ENCODE assay signal across 16 cellular contexts in genomic region chr22:17739196-17739975, GRCh38. TPM values are rescaled to one million over a fixed set of nuclear protein-coding genes. Genes with fewer than 3 reads are reported as not detected.
DNase-seq lines count a peak whose midpoint lies in the region; ATAC-seq, FAIRE-seq and TF ChIP-seq lines count a peak whose summit lies in the region.
"Had no signal": no experiment of that assay in that cellular context is flagged by ENCODE, and none has a peak within 500 bp of the region (broad histone marks: within the 10 kb centered on the region; RNA-seq: fewer than 3 reads in every experiment).

No MANE protein-coding gene starts in this region.

- no peak for FAIRE-seq in K562 (lab: Jason Lieb, UNC)
- FAIRE-seq: A204.1, GM19239 had no signal

- peaks cover 62% of the 10 kb centered on the region; the same call in 2 of the 3 replicates for H3K36me3 ChIP-seq in K562 (ENCODE audit: control insufficient read depth, insufficient read depth, low read length)
- H3K36me3 ChIP-seq in thyroid gland, result no peaks in the 10 kb centered on the region

- no peak overlapping the region for H3K9ac ChIP-seq in K562 (ENCODE audit: insufficient read depth in 1 of 2, low read depth in 2 of 2, low read length in 2 of 2)

- peaks cover 8% of the 10 kb centered on the region for H3K9me1 ChIP-seq in K562 (ENCODE audit: control insufficient read depth, insufficient read depth, low read length)

- H3K27ac ChIP-seq in K562 (ENCODE audit: extremely low read depth, low read depth, low read length) (no peak overlapping the region), thyroid gland (no peak overlapping the region)
- H3K27ac ChIP-seq: HL-60 had no signal

- no peaks in the 10 kb centered on the region for H3K27me3 ChIP-seq in K562 (ENCODE audit: control insufficient read depth in 2 of 2, insufficient read depth in 2 of 2, low read length in 2 of 2)
- no peaks in the 10 kb centered on the region for H3K27me3 ChIP-seq in thyroid gland

- ATAC-seq in K562, result no peak
- no peak for ATAC-seq in HG03520 (IDR thresholded peaks at IDR 0.05; ENCODE audit: unreplicated experiment)

- TF ChIP-seq CTCF in CD14-positive monocyte (IDR thresholded peaks at IDR 0.05) (no peak), Calu3 (IDR thresholded peaks at IDR 0.05; ENCODE audit: unreplicated experiment) (no peak), K562 (IDR thresholded peaks at IDR 0.05 in 2 of 3, conservative IDR thresholded peaks at IDR 0.05 in 1 of 3; ENCODE audit: insufficient read depth in 2 of 3, low read depth in 1 of 3, low read length in 3 of 3) (no peak), thyroid gland (IDR thresholded peaks at IDR 0.05) (no peak)

- POLR2A ChIA-PET in K562 (lab: Yijun Ruan, JAX), result interaction anchor here (1.0 kb wide), 1 partner anchor 34 kb away, joined by 3 read pairs; no protein-coding TSS in a partner anchor

- H4K20me1 ChIP-seq in K562 (replicated peaks; ENCODE audit: control insufficient read depth, insufficient read depth, low read length), result peaks cover 8% of the 10 kb centered on the region; the same call in 1 of the 2 replicates

- no TSS peak for BruUV-seq in Calu3 (replicated peaks; lab: Mats Ljungman, UMichigan)
- BruUV-seq in K562 (replicated peaks; lab: Mats Ljungman, UMichigan), result no TSS peak

- H3K4me2 ChIP-seq in K562 (ENCODE audit: insufficient read depth, low read length), result no peak overlapping the region

- TF ChIP-seq RAD21 in K562 (CRISPR knock-in tag; conservative IDR thresholded peaks at IDR 0.05 in 1 of 2, IDR thresholded peaks at IDR 0.05 in 1 of 2), result no peak

- H3K27ac Mint-ChIP-seq in CD14-positive monocyte (peak overlapping the region in 4 of 7 donors; percentile 30 to 61 (median 48)), Calu3 (ENCODE audit: unreplicated experiment) (peak overlapping the region; percentile 15), immature natural killer cell (peak overlapping the region in 2 of 6 donors; percentile 37 to 53)
- H3K27ac Mint-ChIP-seq: B cell had no signal

- H3K4me3 ChIP-seq in K562 (no peak overlapping the region), thyroid gland (replicated peaks in 1 of 3) (no peak overlapping the region)
- H3K4me3 ChIP-seq: HAP-1 had no signal

- H3K4me1 Mint-ChIP-seq in CD14-positive monocyte, result peaks cover 8% of the 10 kb centered on the region
- no peaks in the 10 kb centered on the region for H3K4me1 Mint-ChIP-seq in Calu3 (ENCODE audit: low read depth, unreplicated experiment)
- peaks cover 10 to 13% of the 10 kb centered on the region in 2 donors for H3K4me1 Mint-ChIP-seq in immature natural killer cell

- H3K9me3 ChIP-seq in K562 (replicated peaks; ENCODE audit: control insufficient read depth, insufficient read depth, low read depth, low read length), result no peaks in the 10 kb centered on the region
- H3K9me3 ChIP-seq in thyroid gland, result no peaks in the 10 kb centered on the region
- H3K9me3 ChIP-seq: HAP-1 had no signal

- whole genome bisulfite sequencing in K562 (ENCODE audit: insufficient coverage, low coverage, missing lambda C conversion rate), result 93% methylated on average over 36 of the region's 36 CpGs
- 88 to 91% methylated on average over 20 to 28 of the region's 36 CpGs for WGBS in thyroid gland, 2 donors

- intact Hi-C loops in CD14-positive monocyte (cut with micrococcal nuclease), result no loop called here
- intact Hi-C loops in Calu3 (cut with micrococcal nuclease; ENCODE audit: unreplicated experiment), result no loop called here
- intact Hi-C loops in K562 (cut with micrococcal nuclease), result no loop called here
- intact Hi-C loops in posterior vena cava (cut with DNase I), result no loop called here
- intact Hi-C loops in thyroid gland (cut with DNase I), result no loop called here

- H3K79me2 ChIP-seq in K562 (ENCODE audit: control insufficient read depth, insufficient read depth, low read length), result no peaks in the 10 kb centered on the region

- TF ChIP-seq POLR2A in K562 (conservative IDR thresholded peaks at IDR 0.05), result no peak
- TF ChIP-seq POLR2A in thyroid gland (IDR thresholded peaks at IDR 0.05), result no peak

- no peaks in the 10 kb centered on the region for H3K27me3 Mint-ChIP-seq in CD14-positive monocyte (ENCODE audit: low read depth in 3 of 3)
- no peaks in the 10 kb centered on the region for H3K27me3 Mint-ChIP-seq in Calu3 (ENCODE audit: unreplicated experiment)
- peaks cover 0 to 3% (median 2%) of the 10 kb centered on the region in 3 donors for H3K27me3 Mint-ChIP-seq in immature natural killer cell (ENCODE audit: low read depth in 3 of 3)
- H3K27me3 Mint-ChIP-seq: B cell; CD4-positive, alpha-beta memory T cell had no signal

- H3K9me3 Mint-ChIP-seq in CD14-positive monocyte (no peaks in the 10 kb centered on the region), Calu3 (ENCODE audit: low read depth, unreplicated experiment) (no peaks in the 10 kb centered on the region), immature natural killer cell (no peaks in the 10 kb centered on the region)
- H3K9me3 Mint-ChIP-seq: CD4-positive, alpha-beta memory T cell had no signal

- no peak overlapping the region for H3K4me3 Mint-ChIP-seq in CD14-positive monocyte
- H3K4me3 Mint-ChIP-seq in Calu3 (ENCODE audit: low read depth, unreplicated experiment), result no peak overlapping the region
- H3K4me3 Mint-ChIP-seq in immature natural killer cell, result no peak overlapping the region
- H3K4me3 Mint-ChIP-seq: B cell; CD4-positive, alpha-beta memory T cell had no signal

- TF ChIP-seq EP300 in K562 (IDR thresholded peaks at IDR 0.05; ENCODE audit: low read length), result no peak

- CTCF ChIA-PET in Calu3 (lab: Charles Lee), result interaction anchor here (0.6 to 2.8 kb wide), 3 partner anchors 46 to 1303 kb away, joined by 3 to 9 read pairs (median 6); no protein-coding TSS in a partner anchor
- CTCF ChIA-PET in K562 (lab: Yijun Ruan, JAX; ENCODE audit: low intra/inter-chr PET ratio), result no interaction called here

- DNase-seq in CD14-positive monocyte (ENCODE audit: low spot score) (no peak), Calu3 (no peak), K562 (ENCODE audit: extremely low read depth in 1 of 4, low spot score in 3 of 4) (no peak), posterior vena cava (ENCODE audit: low spot score) (peak; percentile 79), thyroid gland (no peak), immature natural killer cell (no peak)
- DNase-seq: CD4-positive, alpha-beta memory T cell; DMS53; GF-D8; GOT3 had no signal

- no peak overlapping the region for H2AFZ ChIP-seq in K562 (ENCODE audit: low read depth, low read length)

- H3K4me1 ChIP-seq in K562 (replicated peaks in 1 of 2; ENCODE audit: control insufficient read depth in 2 of 2, insufficient read depth in 2 of 2, low read length in 2 of 2), result peaks cover 0 to 16% of the 10 kb centered on the region in 2 experiments; a peak in 2 of 5 replicates
- H3K4me1 ChIP-seq in thyroid gland, result no peaks in the 10 kb centered on the region
- H3K4me1 ChIP-seq: HAP-1 had no signal

- in situ Hi-C loops in K562 (cut with MboI), result loop anchor here (10.0 kb wide), 1 partner anchor 185 kb away; no protein-coding TSS in a partner anchor

- H3K36me3 Mint-ChIP-seq in CD14-positive monocyte (peaks cover 70 to 95% of the 10 kb centered on the region in 2 donors), Calu3 (ENCODE audit: insufficient read depth, unreplicated experiment) (peaks cover 35% of the 10 kb centered on the region), immature natural killer cell (peaks cover 0 to 10% (median 3%) of the 10 kb centered on the region in 3 donors)

TF ChIP-seq in K562, 482 proteins besides CTCF, POLR2A, EP300 and RAD21:
- TF ChIP-seq WHSC1 (IDR thresholded peaks at IDR 0.05; ENCODE audit: low read length), result no peak
- peak; percentile 37; the same call in 1 of the 2 replicates for TF ChIP-seq POLR2G (IDR thresholded peaks at IDR 0.05; ENCODE audit: low read depth, low read length)

RNA-seq across cellular contexts. Expression of gene BID, which starts 34.9 kb away (rescaled TPM):
- polyA plus RNA-seq in CD14-positive monocyte, result 100 to 1,000 TPM; 391 to 423 TPM
- total RNA-seq in Calu3 (2022), result 99.3 and 103 TPM in 2 replicates
- total RNA-seq in K562 (2011; cell fraction: chromatin; rRNA removed; ENCODE audit: low replicate concordance), result 18.0 and 26.5 TPM in 2 replicates
- 39.3 and 42.0 TPM in 2 replicates for total RNA-seq in K562 (2011; cell fraction: nucleolus; rRNA removed)
- 27.0 and 30.7 TPM in 2 replicates for total RNA-seq in K562 (2011; cell fraction: nucleoplasm; rRNA removed)
- total RNA-seq in K562 (2014; rRNA removed), result 165 and 212 TPM in 2 replicates
- total RNA-seq in K562 (2014; rRNA removed; fragmentation: Illumina TruSeq; extraction: Trizol), result 25.5 and 26.3 TPM in 2 replicates
- 60.4 and 63.7 TPM in 2 replicates for total RNA-seq in K562 (2015; rRNA removed; fragmentation: Illumina TruSeq; extraction: Trizol)
- total RNA-seq in K562 (2021), result 94.7 and 99.6 TPM in 2 replicates
- 119 and 164 TPM in 2 replicates for polyA plus RNA-seq in K562 (2011; rRNA removed)
- 249 and 453 TPM in 2 replicates for polyA plus RNA-seq in K562 (2011; cell fraction: cytosol; rRNA removed)
- 84.6 and 89.3 TPM in 2 replicates for polyA plus RNA-seq in K562 (2011; cell fraction: nucleus; rRNA removed)
- 60.9 and 80.1 TPM in 2 replicates for polyA plus RNA-seq in K562 (2012)
- polyA plus RNA-seq in K562 (2014; fragmentation: Illumina TruSeq; extraction: Trizol), result 35.2 and 84.7 TPM in 2 replicates
- polyA plus RNA-seq in K562 (2014; fragmentation: Nextera tagmentation; extraction: Ambion mirVana), result 1 to 10 TPM; 5.2 to 8.9 TPM
- polyA plus RNA-seq in K562 (2014; rRNA removed), result 208 and 209 TPM in 2 replicates
- 21.5 and 30.2 TPM in 2 replicates for polyA minus RNA-seq in K562 (2011; rRNA and poly(A)+ RNA removed)
- polyA minus RNA-seq in K562 (2011; cell fraction: cytosol; rRNA and poly(A)+ RNA removed), result 46.1 and 91.5 TPM in 2 replicates
- polyA minus RNA-seq in K562 (2011; cell fraction: nucleus; rRNA and poly(A)+ RNA removed), result 7.7 and 13.4 TPM in 2 replicates
- 10 to 100 TPM; 11.8 to 13.0 TPM for total RNA-seq in posterior vena cava
- 10 to 100 TPM in 3 of 4 donors, 1 to 10 TPM in 1; 4.6 to 18.3 (median 14.9) TPM for total RNA-seq in thyroid gland
- polyA plus RNA-seq in immature natural killer cell, result 100 to 1,000 TPM; 110 to 180 (median 164) TPM
